Comparison of ENCODE assay signal across 1 cellular context in genomic region chr2:171522804-171523338, GRCh38.
A peak's percentile ranks its signal among the peaks of the same experiment; 100 is the strongest.
TF ChIP-seq lines count a peak whose summit lies in the region.

No MANE protein-coding gene starts in this region.

TF ChIP-seq in HepG2, 621 proteins besides CTCF, POLR2A, EP300 and RAD21 (continued from another document):
- TF ChIP-seq ARNTL (CRISPR knock-in tag; IDR thresholded peaks at IDR 0.05) (0 out of 2 replicates have a peak, but pooled peaks have one; percentile 16), SAFB2 (CRISPR knock-in tag; IDR thresholded peaks at IDR 0.05; ENCODE audit: borderline replicate concordance, low read depth) (0 out of 2 replicates have a peak, but pooled peaks have one; percentile 5), NFIC (IDR thresholded peaks at IDR 0.05; ENCODE audit: low read length) (no peak), ZNF543 (CRISPR knock-in tag; IDR thresholded peaks at IDR 0.05) (peak; percentile 59; the same call in 1 of the 2 replicates), CCDC6 (CRISPR knock-in tag; IDR thresholded peaks at IDR 0.05) (peak; percentile 6; the same call in 1 of the 2 replicates), ZSCAN20 (CRISPR knock-in tag; IDR thresholded peaks at IDR 0.05; ENCODE audit: borderline replicate concordance) (0 out of 2 replicates have a peak, but pooled peaks have one; percentile 5), TBX2 (CRISPR knock-in tag; IDR thresholded peaks at IDR 0.05; ENCODE audit: borderline replicate concordance) (0 out of 2 replicates have a peak, but pooled peaks have one; percentile 38), ZNF30 (CRISPR knock-in tag; IDR thresholded peaks at IDR 0.05) (no peak)
